19 cellular contexts compared by ENCODE assay signal in the genomic region with DNA sequence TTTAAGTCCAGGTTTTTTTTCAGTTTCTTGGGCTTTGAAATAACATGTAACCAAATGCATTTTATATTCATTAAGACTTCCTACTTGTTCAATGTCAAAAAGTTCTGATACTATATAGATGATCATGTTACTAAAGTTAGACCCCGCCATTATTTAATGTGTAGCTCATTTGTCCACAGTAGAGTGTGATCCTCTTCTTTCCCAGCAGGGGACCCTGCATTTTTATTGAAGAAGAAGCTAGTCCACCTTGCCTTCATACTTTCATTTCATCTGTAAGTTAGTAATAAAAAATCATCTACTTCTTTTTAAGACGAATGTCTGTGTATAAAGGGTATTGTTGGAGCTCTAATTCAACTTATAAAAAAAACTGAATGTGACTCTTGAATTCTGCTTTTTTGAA.
DNase-seq lines count a peak whose midpoint lies in the region; ATAC-seq, FAIRE-seq and TF ChIP-seq lines count a peak whose summit lies in the region.
"Had no signal": no experiment of that assay in that cellular context is flagged by ENCODE, and none has a peak within 500 bp of the region (broad histone marks: within the 10 kb centered on the region; RNA-seq: fewer than 3 reads in every experiment).

No MANE protein-coding gene starts in this region.

- no peaks in the 10 kb centered on the region for H4K20me1 ChIP-seq in SK-N-SH (ENCODE audit: insufficient read depth)
- no peaks in the 10 kb centered on the region for H4K20me1 ChIP-seq in OCI-LY1 (ENCODE audit: insufficient read depth, low read length)

- H3K36me3 Mint-ChIP-seq in endodermal cell (ENCODE audit: low read depth) (no peaks in the 10 kb centered on the region), type B pancreatic cell (no peaks in the 10 kb centered on the region)
- H3K36me3 Mint-ChIP-seq: activated naive CD8-positive, alpha-beta T cell treated with anti-CD3 and anti-CD28 coated beads, Interleukin-2, amount 10 ng/mL, durations not matched to agents 7 days and 5 days had no signal

- H3K4me1 Mint-ChIP-seq in endodermal cell (no peaks in the 10 kb centered on the region), type B pancreatic cell (ENCODE audit: unreplicated experiment) (no peaks in the 10 kb centered on the region)
- H3K4me1 Mint-ChIP-seq: activated naive CD8-positive, alpha-beta T cell treated with anti-CD3 and anti-CD28 coated beads, Interleukin-2, amount 10 ng/mL, durations not matched to agents 7 days and 5 days had no signal

- DNase-seq in SK-N-SH (no peak), endodermal cell (no peak), type B pancreatic cell (ENCODE audit: extremely low spot score, unreplicated experiment) (no peak), CD1c-positive myeloid dendritic cell (ENCODE audit: extremely low spot score) (no peak), GM12891 (ENCODE audit: insufficient read length, low spot score) (no peak)
- DNase-seq in activated effector memory CD4-positive, alpha-beta T cell treated with anti-CD3 and anti-CD28 coated beads, Interleukin-2, amount 50 U/mL, for 16 hours = no peak
- DNase-seq: ACHN; activated CD4-positive, alpha-beta T cell treated with anti-CD3 and anti-CD28 coated beads for 48 hours; activated naive CD8-positive, alpha-beta T cell treated with anti-CD3 and anti-CD28 coated beads, Interleukin-2, amount 10 ng/mL, durations not matched to agents 7 days and 5 days; C1 segment of cervical spinal cord; head of caudate nucleus; KBM-7; NCI-H187; NCI-H2227 treated with DMSO at 0.1 percent for 48 hours; uterus had no signal

- no peak for TF ChIP-seq EP300 in SK-N-SH (IDR thresholded peaks at IDR 0.05; ENCODE audit: borderline replicate concordance in 1 of 2, low read depth in 1 of 2, low read length in 1 of 2)

- H3F3A ChIP-seq in SK-N-SH (replicated peaks; ENCODE audit: insufficient read depth) = no peaks in the 10 kb centered on the region
- no peaks in the 10 kb centered on the region for H3F3A ChIP-seq in OCI-LY1 (ENCODE audit: insufficient read depth, low read length)

- H3K9me3 ChIP-seq in SK-N-SH (no peaks in the 10 kb centered on the region), OCI-LY1 (ENCODE audit: low read length) (no peaks in the 10 kb centered on the region), endodermal cell (ENCODE audit: control insufficient read depth, low read length) (no peaks in the 10 kb centered on the region)
- H3K9me3 ChIP-seq: neutrophil, uterus had no signal

- H3K27ac Mint-ChIP-seq in endodermal cell (no peak overlapping the region), type B pancreatic cell (no peak overlapping the region)
- H3K27ac Mint-ChIP-seq: activated naive CD8-positive, alpha-beta T cell treated with anti-CD3 and anti-CD28 coated beads, Interleukin-2, amount 10 ng/mL, durations not matched to agents 7 days and 5 days had no signal

- no peak for ATAC-seq in SK-N-SH treated with all-trans-retinoic acid at 6 μM for 48 hours

- H3K36me3 ChIP-seq in SK-N-SH (replicated peaks in 1 of 2; ENCODE audit: control insufficient read depth in 1 of 2, insufficient read depth in 2 of 2, low read length in 1 of 2) (no peaks in the 10 kb centered on the region), OCI-LY1 (ENCODE audit: insufficient read depth, low read length) (no peaks in the 10 kb centered on the region), endodermal cell (ENCODE audit: control insufficient read depth, insufficient read depth, low read length) (no peaks in the 10 kb centered on the region)
- H3K36me3 ChIP-seq: neutrophil, uterus had no signal

- 20% methylated on average over 2 of the region's 2 CpGs for WGBS in SK-N-SH (ENCODE audit: low lambda C conversion rate)
- WGBS in endodermal cell (ENCODE audit: insufficient coverage in 1 of 2, insufficient read length in 1 of 2), 2 experiments = 100% methylated on average over 1 of the region's 2 CpGs; no CpG with 5 or more reads in 1 of the 2 experiments

- no peak overlapping the region for H3K4me3 Mint-ChIP-seq in endodermal cell
- H3K4me3 Mint-ChIP-seq in type B pancreatic cell = no peak overlapping the region
- H3K4me3 Mint-ChIP-seq: activated naive CD8-positive, alpha-beta T cell treated with anti-CD3 and anti-CD28 coated beads, Interleukin-2, amount 10 ng/mL, durations not matched to agents 7 days and 5 days had no signal

- TF ChIP-seq POLR2A in GM12891 (IDR thresholded peaks at IDR 0.05; ENCODE audit: low read depth, low read length) = no peak

- H3K9me2 ChIP-seq in SK-N-SH (no peaks in the 10 kb centered on the region), OCI-LY1 (ENCODE audit: low read depth, low read length) (no peaks in the 10 kb centered on the region; the same call in 1 of the 2 replicates)

- H3K4me3 ChIP-seq in SK-N-SH (ENCODE audit: low read depth in 2 of 2, low read length in 1 of 2) = no peak overlapping the region
- no peak overlapping the region for H3K4me3 ChIP-seq in OCI-LY1 (ENCODE audit: low read depth, low read length, poor library complexity, severe bottlenecking)
- H3K4me3 ChIP-seq in endodermal cell (ENCODE audit: low read length) = no peak overlapping the region
- H3K4me3 ChIP-seq: uterus had no signal

- H3K27ac ChIP-seq in SK-N-SH (ENCODE audit: low read depth in 2 of 2, low read length in 1 of 2) (no peak overlapping the region), OCI-LY1 (ENCODE audit: low read depth, low read length, poor library complexity, severe bottlenecking) (no peak overlapping the region), endodermal cell (ENCODE audit: low read depth, low read length) (no peak overlapping the region)
- H3K27ac ChIP-seq: neutrophil, uterus had no signal

- TF ChIP-seq CTCF in SK-N-SH (IDR thresholded peaks at IDR 0.05) (peak; percentile 44), OCI-LY1 (IDR thresholded peaks at IDR 0.05; ENCODE audit: low read length) (peak; percentile 39; the same call in 1 of the 2 replicates), endodermal cell (conservative IDR thresholded peaks at IDR 0.05) (peak; percentile 60), type B pancreatic cell (conservative IDR thresholded peaks at IDR 0.05) (peak; percentile 60)

- H3K9ac ChIP-seq in SK-N-SH (no peak overlapping the region), OCI-LY1 (ENCODE audit: low read length) (no peak overlapping the region), endodermal cell (ENCODE audit: extremely low read depth, low read length, poor library complexity, severe bottlenecking) (no peak overlapping the region)

- H3K9me3 Mint-ChIP-seq in endodermal cell (no peaks in the 10 kb centered on the region), type B pancreatic cell (no peaks in the 10 kb centered on the region)
- H3K9me3 Mint-ChIP-seq: activated naive CD8-positive, alpha-beta T cell treated with anti-CD3 and anti-CD28 coated beads, Interleukin-2, amount 10 ng/mL, durations not matched to agents 7 days and 5 days had no signal

- CTCF ChIA-PET in SK-N-SH (lab: Yijun Ruan, JAX) = interaction anchor here (0.6 to 1.0 kb wide), 2 partner anchors 20 to 1193 kb away, joined by 3 read pairs; no protein-coding TSS in a partner anchor

- H2AFZ ChIP-seq in SK-N-SH (ENCODE audit: low read depth) (no peak overlapping the region), OCI-LY1 (ENCODE audit: low read length) (no peak overlapping the region)

- POLR2A ChIA-PET in SK-N-SH (lab: Yijun Ruan, JAX) = no interaction called here

- H3K4me2 ChIP-seq in SK-N-SH (no peak overlapping the region), OCI-LY1 (ENCODE audit: low read length) (no peak overlapping the region)

- H3K79me2 ChIP-seq in SK-N-SH (ENCODE audit: insufficient read depth) = no peaks in the 10 kb centered on the region
- no peaks in the 10 kb centered on the region for H3K79me2 ChIP-seq in OCI-LY1 (ENCODE audit: insufficient read depth, low read length)

- H3K27me3 ChIP-seq in SK-N-SH (ENCODE audit: insufficient read depth) (no peaks in the 10 kb centered on the region), OCI-LY1 (ENCODE audit: insufficient read depth, low read length) (no peaks in the 10 kb centered on the region), endodermal cell (ENCODE audit: control insufficient read depth, insufficient read depth, low read length, poor library complexity, severe bottlenecking) (peaks cover under 1% of the 10 kb centered on the region)
- H3K27me3 ChIP-seq: neutrophil, uterus had no signal

- H3K4me1 ChIP-seq in SK-N-SH (ENCODE audit: control insufficient read depth in 1 of 2, insufficient read depth in 2 of 2, low read depth in 1 of 2, low read length in 1 of 2) = no peaks in the 10 kb centered on the region
- no peaks in the 10 kb centered on the region for H3K4me1 ChIP-seq in OCI-LY1 (ENCODE audit: insufficient read depth, low read length, severe bottlenecking)
- no peaks in the 10 kb centered on the region for H3K4me1 ChIP-seq in endodermal cell (ENCODE audit: control insufficient read depth, insufficient read depth, low read length)
- H3K4me1 ChIP-seq: uterus had no signal

- H3K27me3 Mint-ChIP-seq in endodermal cell (ENCODE audit: insufficient read depth) = no peaks in the 10 kb centered on the region
- no peaks in the 10 kb centered on the region for H3K27me3 Mint-ChIP-seq in type B pancreatic cell
- H3K27me3 Mint-ChIP-seq: activated naive CD8-positive, alpha-beta T cell treated with anti-CD3 and anti-CD28 coated beads, Interleukin-2, amount 10 ng/mL, durations not matched to agents 7 days and 5 days had no signal

- TF ChIP-seq RAD21 in SK-N-SH (IDR thresholded peaks at IDR 0.05; ENCODE audit: low read length) = no peak

- no peak for FAIRE-seq in GM12891 (lab: Jason Lieb, UNC)
- FAIRE-seq: H1 had no signal

TF ChIP-seq in SK-N-SH, 30 proteins besides CTCF, POLR2A, EP300 and RAD21 (continues in another document):
- TF ChIP-seq MXI1 (IDR thresholded peaks at IDR 0.05; ENCODE audit: low read depth, low read length) (no peak), RFX5 (IDR thresholded peaks at IDR 0.05; ENCODE audit: low read length) (no peak), RCOR1 (IDR thresholded peaks at IDR 0.05; ENCODE audit: low read length) (no peak), MEF2A (IDR thresholded peaks at IDR 0.05; ENCODE audit: borderline replicate concordance, low read depth) (no peak), EZH2phosphoT487 (IDR thresholded peaks at IDR 0.05; ENCODE audit: borderline replicate concordance, low read depth) (no peak)

TF ChIP-seq in SK-N-SH treated with all-trans-retinoic acid at 6 μM for 48 hours, 23 proteins besides CTCF, POLR2A, EP300 and RAD21 (continues in another document):
- TF ChIP-seq OSR1 (CRISPR knock-in tag; IDR thresholded peaks at IDR 0.05) (no peak), ESRRG (CRISPR knock-in tag; IDR thresholded peaks at IDR 0.05) (no peak)

TF ChIP-seq in GM12891, 5 proteins besides CTCF, POLR2A, EP300 and RAD21:
- no peak for TF ChIP-seq TAF1 (IDR thresholded peaks at IDR 0.05; ENCODE audit: low read depth, low read length)
- TF ChIP-seq PAX5 (IDR thresholded peaks at IDR 0.05; ENCODE audit: insufficient read depth, low read length, severe bottlenecking) = no peak
- TF ChIP-seq POLR2AphosphoS5 (IDR thresholded peaks at IDR 0.05; ENCODE audit: low read depth, low read length) = no peak
- no peak for TF ChIP-seq POU2F2 (IDR thresholded peaks at IDR 0.05; ENCODE audit: low read depth, low read length)
- no peak for TF ChIP-seq SPI1 (IDR thresholded peaks at IDR 0.05; ENCODE audit: low read depth, low read length)
